Comparison of ENCODE assay signal across 8 cellular contexts in the genomic region with DNA sequence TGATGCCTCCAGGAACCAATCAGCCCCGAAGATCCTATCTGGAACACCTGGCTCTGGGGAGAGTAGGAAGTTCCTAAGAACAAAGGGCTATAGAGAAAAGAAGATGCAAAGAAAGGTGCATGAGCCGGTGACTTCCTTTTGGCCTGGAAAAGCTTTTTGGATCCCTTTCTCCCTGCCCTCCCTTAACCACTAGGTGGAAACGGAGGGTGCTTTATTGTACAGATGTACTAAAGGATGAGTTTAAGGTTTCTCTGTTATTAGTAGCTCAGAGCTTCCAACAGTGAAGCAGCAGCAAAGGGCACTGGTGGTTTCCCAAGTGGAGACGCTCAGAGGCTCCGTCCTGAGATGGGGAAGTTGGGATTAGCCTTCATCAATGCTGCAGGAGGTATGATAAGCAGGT. TPM values are rescaled to one million over a fixed set of nuclear protein-coding genes. Genes with fewer than 3 reads are reported as not detected.
DNase-seq lines count a peak whose midpoint lies in the region; ATAC-seq and TF ChIP-seq lines count a peak whose summit lies in the region.

No MANE protein-coding gene starts in this region.

- H3K27me3 Mint-ChIP-seq in natural killer cell treated with Interleukin-12 subunit alpha and Interleukin-12 subunit beta and Interleukin-15 and Interleukin-18, amount 100 ng/mL, for 72 hours: peaks cover 5 to 15% of the 10 kb centered on the region in 2 donors

- H3K4me2 ChIP-seq in OCI-LY3 (ENCODE audit: low read length): peak overlapping the region; percentile 79

- H3K79me2 ChIP-seq in OCI-LY3 (ENCODE audit: low read length): no peaks in the 10 kb centered on the region

- peak overlapping the region; percentile 41 for H2AFZ ChIP-seq in OCI-LY3 (ENCODE audit: low read depth, low read length)

- DNase-seq in AG08396 (ENCODE audit: low spot score) (peak; percentile 13), GM12864 (ENCODE audit: low read depth) (no peak), coronary artery (ENCODE audit: low spot score) (no peak), NCI-H1417 treated with DMSO at 0.1 percent for 48 hours (lab: John Stamatoyannopoulos, UW) (no peak)
- no peak for DNase-seq in natural killer cell treated with Interleukin-12 subunit alpha and Interleukin-12 subunit beta and Interleukin-15 and Interleukin-18, amount 100 ng/mL, for 72 hours (ENCODE audit: low spot score)
- DNase-seq in stimulated activated CD4-positive, alpha-beta T cell treated with anti-CD3 and anti-CD28 coated beads, Interleukin-4, amount 100 ng/mL, for 1 hour: no peak

- peaks cover 40% of the 10 kb centered on the region for H3K4me1 ChIP-seq in OCI-LY3 (ENCODE audit: low read length)

- peak; percentile 33 for ATAC-seq in HG02852 (IDR thresholded peaks at IDR 0.05; ENCODE audit: unreplicated experiment)
- ATAC-seq in natural killer cell treated with Interleukin-12 subunit alpha and Interleukin-12 subunit beta and Interleukin-15 and Interleukin-18, amount 100 ng/mL, for 72 hours: no peak

- peak overlapping the region; percentile 35 for H3K4me3 Mint-ChIP-seq in natural killer cell treated with Interleukin-12 subunit alpha and Interleukin-12 subunit beta and Interleukin-15 and Interleukin-18, amount 100 ng/mL, for 72 hours

- H3K4me3 ChIP-seq in GM12864 (ENCODE audit: low read depth, low read length) (peak overlapping the region; percentile 13; the same call in 1 of the 2 replicates), OCI-LY3 (ENCODE audit: low read length) (peak overlapping the region; percentile 66), coronary artery (peak overlapping the region; percentile 40)

- H3K27ac Mint-ChIP-seq in natural killer cell treated with Interleukin-12 subunit alpha and Interleukin-12 subunit beta and Interleukin-15 and Interleukin-18, amount 100 ng/mL, for 72 hours: peak overlapping the region; percentile 16 to 22

- no peaks in the 10 kb centered on the region for H3K9me3 Mint-ChIP-seq in natural killer cell treated with Interleukin-12 subunit alpha and Interleukin-12 subunit beta and Interleukin-15 and Interleukin-18, amount 100 ng/mL, for 72 hours

- H3K27me3 ChIP-seq in OCI-LY3 (ENCODE audit: low read depth, low read length): no peaks in the 10 kb centered on the region

- H3K9me3 ChIP-seq in OCI-LY3 (ENCODE audit: insufficient read depth, low read length): no peaks in the 10 kb centered on the region

- H3K4me1 Mint-ChIP-seq in natural killer cell treated with Interleukin-12 subunit alpha and Interleukin-12 subunit beta and Interleukin-15 and Interleukin-18, amount 100 ng/mL, for 72 hours (ENCODE audit: low read depth in 2 of 2): peaks cover 7 to 13% of the 10 kb centered on the region in 2 donors

- no peaks in the 10 kb centered on the region for H3K36me3 Mint-ChIP-seq in natural killer cell treated with Interleukin-12 subunit alpha and Interleukin-12 subunit beta and Interleukin-15 and Interleukin-18, amount 100 ng/mL, for 72 hours

- H3K9ac ChIP-seq in OCI-LY3 (ENCODE audit: low read length): peak overlapping the region; percentile 38

- TF ChIP-seq CTCF in GM12864 (IDR thresholded peaks at IDR 0.05; ENCODE audit: low read depth, low read length, missing control alignments) (peak; percentile 49), OCI-LY3 (IDR thresholded peaks at IDR 0.05; ENCODE audit: low read depth, low read length) (peak; percentile 54), coronary artery (IDR thresholded peaks at IDR 0.05) (no peak)

- H3K36me3 ChIP-seq in OCI-LY3 (replicated peaks; ENCODE audit: low read depth, low read length): no peaks in the 10 kb centered on the region

- no peaks in the 10 kb centered on the region for H4K20me1 ChIP-seq in OCI-LY3 (ENCODE audit: insufficient read depth, low read length)

- H3K27ac ChIP-seq in OCI-LY3 (ENCODE audit: low read length) (peak overlapping the region; percentile 43), coronary artery (no peak overlapping the region)

RNA-seq across cellular contexts. Expression of gene ADGRG7, which starts 6.0 kb away (rescaled TPM):
- not detected for total RNA-seq in natural killer cell treated with Interleukin-12 subunit alpha and Interleukin-12 subunit beta and Interleukin-15 and Interleukin-18, amount 100 ng/mL, for 72 hours

Comparison
In these comparisons a context has a peak if more than half of its experiments do, and no peak if none do; other contexts are left out.
1. H3K4me3 ChIP-seq: peak in every context shown above with its lines; median percentile 66 in OCI-LY3; 40 in coronary artery; 13 in GM12864.